In the genomic region with DNA sequence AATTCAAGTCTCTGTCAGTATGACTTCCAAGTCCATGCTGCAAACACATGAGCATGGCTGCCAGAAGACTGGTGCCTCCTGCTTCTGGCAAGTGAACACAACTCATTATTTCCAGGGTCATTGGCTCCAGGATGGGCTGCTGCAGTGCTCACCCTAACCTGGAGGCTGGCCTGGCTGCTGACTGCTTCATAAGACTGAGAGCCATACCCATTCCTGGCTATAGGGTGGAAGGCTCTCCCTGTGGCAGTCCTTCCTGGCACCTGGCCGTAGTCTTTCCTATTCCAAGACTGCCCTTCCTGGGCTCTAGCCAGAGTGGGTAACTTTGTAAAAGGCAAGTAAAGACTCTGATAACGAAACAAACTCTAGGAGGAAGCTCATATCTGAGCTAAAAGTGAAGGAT, we compare ENCODE assay signal across 1 cellular context.
TF ChIP-seq lines count a peak whose summit lies in the region.

No MANE protein-coding gene starts in this region.

TF ChIP-seq in K562, 482 proteins besides CTCF, POLR2A, EP300 and RAD21:
- TF ChIP-seq, protein P1, sequence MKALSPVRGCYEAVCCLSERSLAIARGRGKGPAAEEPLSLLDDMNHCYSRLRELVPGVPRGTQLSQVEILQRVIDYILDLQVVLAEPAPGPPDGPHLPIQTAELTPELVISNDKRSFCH (CRISPR knock-in tag; IDR thresholded peaks at IDR 0.05), result no peak
- TF ChIP-seq, protein P1 (tag; IDR thresholded peaks at IDR 0.05), result peak; percentile 20; the same call in 1 of the 2 replicates
- TF ChIP-seq, protein P2, sequence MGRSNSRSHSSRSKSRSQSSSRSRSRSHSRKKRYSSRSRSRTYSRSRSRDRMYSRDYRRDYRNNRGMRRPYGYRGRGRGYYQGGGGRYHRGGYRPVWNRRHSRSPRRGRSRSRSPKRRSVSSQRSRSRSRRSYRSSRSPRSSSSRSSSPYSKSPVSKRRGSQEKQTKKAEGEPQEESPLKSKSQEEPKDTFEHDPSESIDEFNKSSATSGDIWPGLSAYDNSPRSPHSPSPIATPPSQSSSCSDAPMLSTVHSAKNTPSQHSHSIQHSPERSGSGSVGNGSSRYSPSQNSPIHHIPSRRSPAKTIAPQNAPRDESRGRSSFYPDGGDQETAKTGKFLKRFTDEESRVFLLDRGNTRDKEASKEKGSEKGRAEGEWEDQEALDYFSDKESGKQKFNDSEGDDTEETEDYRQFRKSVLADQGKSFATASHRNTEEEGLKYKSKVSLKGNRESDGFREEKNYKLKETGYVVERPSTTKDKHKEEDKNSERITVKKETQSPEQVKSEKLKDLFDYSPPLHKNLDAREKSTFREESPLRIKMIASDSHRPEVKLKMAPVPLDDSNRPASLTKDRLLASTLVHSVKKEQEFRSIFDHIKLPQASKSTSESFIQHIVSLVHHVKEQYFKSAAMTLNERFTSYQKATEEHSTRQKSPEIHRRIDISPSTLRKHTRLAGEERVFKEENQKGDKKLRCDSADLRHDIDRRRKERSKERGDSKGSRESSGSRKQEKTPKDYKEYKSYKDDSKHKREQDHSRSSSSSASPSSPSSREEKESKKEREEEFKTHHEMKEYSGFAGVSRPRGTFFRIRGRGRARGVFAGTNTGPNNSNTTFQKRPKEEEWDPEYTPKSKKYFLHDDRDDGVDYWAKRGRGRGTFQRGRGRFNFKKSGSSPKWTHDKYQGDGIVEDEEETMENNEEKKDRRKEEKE (IDR thresholded peaks at IDR 0.05; ENCODE audit: borderline replicate concordance in 1 of 2, control insufficient read depth in 1 of 2, low read depth in 2 of 2, low read length in 1 of 2), result no peak
- TF ChIP-seq ZNF76 (CRISPR knock-in tag; IDR thresholded peaks at IDR 0.05; ENCODE audit: borderline replicate concordance) (no peak), MEF2D (tag; conservative IDR thresholded peaks at IDR 0.05; ENCODE audit: low read depth) (0 out of 2 replicates have a peak, but pooled peaks have one; percentile 10), BRCA1 (IDR thresholded peaks at IDR 0.05) (no peak), BRCA1 (CRISPR knock-in tag; IDR thresholded peaks at IDR 0.05) (no peak), KDM4B (IDR thresholded peaks at IDR 0.05; ENCODE audit: borderline replicate concordance in 2 of 2, low read depth in 1 of 2) (no peak), FUS (optimal IDR thresholded peaks at IDR 0.05; ENCODE audit: low read depth, low read length) (no peak), FOXJ2 (tag; IDR thresholded peaks at IDR 0.05) (no peak), TBP (optimal IDR thresholded peaks at IDR 0.05; ENCODE audit: low read depth, low read length) (peak; percentile 38), CREB1 (IDR thresholded peaks at IDR 0.05) (no peak), CREB1 (CRISPR knock-in tag; IDR thresholded peaks at IDR 0.05) (no peak)
